Comparison of ENCODE assay signal across 8 cellular contexts in genomic region chr16:67546761-67547422, GRCh38. TPM values are rescaled to one million over a fixed set of nuclear protein-coding genes. Genes with fewer than 3 reads are reported as not detected.
DNase-seq lines count a peak whose midpoint lies in the region; ATAC-seq and TF ChIP-seq lines count a peak whose summit lies in the region.

No MANE protein-coding gene starts in this region.

- no peaks in the 10 kb centered on the region for H3K27me3 Mint-ChIP-seq in activated naive CD8-positive, alpha-beta T cell treated with anti-CD3 and anti-CD28 coated beads, Interleukin-2, amount 50 U/mL, for 24 hours

- TF ChIP-seq CTCF in heart left ventricle (IDR thresholded peaks at IDR 0.05) (peak; percentile 86 to 98 (median 92)), psoas muscle (IDR thresholded peaks at IDR 0.05) (peak; percentile 94)

- H3K36me3 Mint-ChIP-seq in activated naive CD8-positive, alpha-beta T cell treated with anti-CD3 and anti-CD28 coated beads, Interleukin-2, amount 50 U/mL, for 24 hours (ENCODE audit: low read depth) = peaks cover 6% of the 10 kb centered on the region

- H3K27ac Mint-ChIP-seq in activated naive CD8-positive, alpha-beta T cell treated with anti-CD3 and anti-CD28 coated beads, Interleukin-2, amount 50 U/mL, for 24 hours = peak overlapping the region; percentile 46

- no peaks in the 10 kb centered on the region for H3K27me3 ChIP-seq in heart left ventricle
- H3K27me3 ChIP-seq in psoas muscle (ENCODE audit: insufficient read depth in 3 of 3, low read length in 2 of 3) = no peaks in the 10 kb centered on the region

- H3K27ac ChIP-seq in heart left ventricle (peak overlapping the region in 10 of 12 donors; percentile 8 to 71 (median 54)), psoas muscle (peak overlapping the region; percentile 49)

- peaks cover 38% of the 10 kb centered on the region for H3K4me1 Mint-ChIP-seq in activated naive CD8-positive, alpha-beta T cell treated with anti-CD3 and anti-CD28 coated beads, Interleukin-2, amount 50 U/mL, for 24 hours

- intact Hi-C loops in heart left ventricle (cut with DNase I) = loop anchor here in 1 of 10 donors (10.0 kb wide), 1 partner anchor 98 kb away; the partner anchor contains the start of gene CARMIL2
- intact Hi-C loops in psoas muscle (cut with DNase I) = loop anchor here (2.0 to 5.0 kb wide), 3 partner anchors 95 to 120 kb away; partner anchors contain the start of genes C16orf86 (in 1 of the 2), CARMIL2 (in 1 of the 2) and ENKD1 (in 1 of the 2)

- no peak overlapping the region for H3K4me3 Mint-ChIP-seq in activated naive CD8-positive, alpha-beta T cell treated with anti-CD3 and anti-CD28 coated beads, Interleukin-2, amount 50 U/mL, for 24 hours

- peak; percentile 71 for DNase-seq in Daoy (ENCODE audit: low read depth)
- peak; percentile 24 for DNase-seq in SKM-1 (lab: John Stamatoyannopoulos, UW; ENCODE audit: unreplicated experiment)
- DNase-seq in activated naive CD8-positive, alpha-beta T cell treated with anti-CD3 and anti-CD28 coated beads, Interleukin-2, amount 50 U/mL, for 24 hours = peak; percentile 82
- DNase-seq in heart left ventricle = peak; percentile 67 to 84 (median 75)
- peak; percentile 78 to 87 for DNase-seq in psoas muscle

- H3K4me3 ChIP-seq in heart left ventricle = no peak overlapping the region
- H3K4me3 ChIP-seq in psoas muscle = no peak overlapping the region

- ATAC-seq in HG03432 (IDR thresholded peaks at IDR 0.05; ENCODE audit: unreplicated experiment) = peak; percentile 36
- ATAC-seq in activated naive CD8-positive, alpha-beta T cell treated with anti-CD3 and anti-CD28 coated beads, Interleukin-2, amount 50 U/mL, for 24 hours = peak; percentile 45
- ATAC-seq in heart left ventricle = peak; percentile 16 to 62 (median 45)
- ATAC-seq in psoas muscle = peak; percentile 62 to 81 (median 73)
- ATAC-seq in GM19351 (IDR thresholded peaks at IDR 0.05; ENCODE audit: unreplicated experiment) = no peak
- ATAC-seq in HG02759 (IDR thresholded peaks at IDR 0.05; ENCODE audit: unreplicated experiment) = no peak

- TF ChIP-seq POLR2A in heart left ventricle (IDR thresholded peaks at IDR 0.05) = no peak

- H3K9me3 Mint-ChIP-seq in activated naive CD8-positive, alpha-beta T cell treated with anti-CD3 and anti-CD28 coated beads, Interleukin-2, amount 50 U/mL, for 24 hours = no peaks in the 10 kb centered on the region

- H3K36me3 ChIP-seq in heart left ventricle = peaks cover 0 to 71% (median 60%) of the 10 kb centered on the region in 9 donors
- peaks cover 0 to 72% of the 10 kb centered on the region in 2 donors for H3K36me3 ChIP-seq in psoas muscle (ENCODE audit: insufficient read depth in 1 of 2, low read depth in 1 of 2)

- 11 to 26% (median 15%) methylated on average over 5 to 7 of the region's 7 CpGs for WGBS in heart left ventricle, 4 donors
- WGBS in psoas muscle, 3 donors = 10 to 30% (median 23%) methylated on average over 7 of the region's 7 CpGs

- H3K4me1 ChIP-seq in heart left ventricle (peaks cover under 1 to 73% (median 45%) of the 10 kb centered on the region in 12 donors), psoas muscle (peaks cover 44% of the 10 kb centered on the region)

- no peaks in the 10 kb centered on the region for H3K9me3 ChIP-seq in heart left ventricle
- no peaks in the 10 kb centered on the region for H3K9me3 ChIP-seq in psoas muscle

RNA-seq across cellular contexts. Expression of gene CTCF, which starts 15.4 kb away (rescaled TPM):
- 25.9 and 30.8 TPM in 2 replicates for total RNA-seq in Daoy (2014; rRNA removed; shearing (Covaris generic))
- 10 to 100 TPM; 19.0 to 35.8 (median 25.4) TPM for total RNA-seq in heart left ventricle
- polyA plus RNA-seq in heart left ventricle = 10 to 100 TPM; 13.9 to 18.6 TPM
- 10 to 100 TPM; 22.1 to 26.5 (median 26.0) TPM for total RNA-seq in psoas muscle
- 10 to 100 TPM; 17.7 to 44.7 (median 18.9) TPM for polyA plus RNA-seq in psoas muscle

RNA-seq across cellular contexts. Expression of gene RIPOR1, which starts 18.3 kb away (rescaled TPM):
- 5.4 and 6.3 TPM in 2 replicates for total RNA-seq in Daoy (2014; rRNA removed; shearing (Covaris generic))
- total RNA-seq in heart left ventricle (100 to 1,000 TPM in 1 of 9 donors, 10 to 100 TPM in 8; 51.1 to 156 (median 69.4) TPM), psoas muscle (10 to 100 TPM; 34.1 to 58.1 (median 49.5) TPM)
- polyA plus RNA-seq in heart left ventricle (10 to 100 TPM; 40.7 to 45.5 TPM), psoas muscle (10 to 100 TPM; 16.5 to 27.4 (median 20.6) TPM)

Comparison
In these comparisons a context has a peak if more than half of its experiments do, and no peak if none do; other contexts are left out.
1. DNase-seq: peak in every context shown above with its lines; median percentile 82 in psoas muscle; 82 in activated naive CD8-positive, alpha-beta T cell treated with anti-CD3 and anti-CD28 coated beads, Interleukin-2, amount 50 U/mL, for 24 hours; 75 in heart left ventricle; 71 in Daoy; 24 in SKM-1.
2. ATAC-seq: peak in HG03432 (single experiment), activated naive CD8-positive, alpha-beta T cell treated with anti-CD3 and anti-CD28 coated beads, Interleukin-2, amount 50 U/mL, for 24 hours (single experiment), heart left ventricle (4 of 4) and psoas muscle (4 of 4); none in GM19351 (single experiment) and HG02759 (single experiment).